In the genomic region with DNA sequence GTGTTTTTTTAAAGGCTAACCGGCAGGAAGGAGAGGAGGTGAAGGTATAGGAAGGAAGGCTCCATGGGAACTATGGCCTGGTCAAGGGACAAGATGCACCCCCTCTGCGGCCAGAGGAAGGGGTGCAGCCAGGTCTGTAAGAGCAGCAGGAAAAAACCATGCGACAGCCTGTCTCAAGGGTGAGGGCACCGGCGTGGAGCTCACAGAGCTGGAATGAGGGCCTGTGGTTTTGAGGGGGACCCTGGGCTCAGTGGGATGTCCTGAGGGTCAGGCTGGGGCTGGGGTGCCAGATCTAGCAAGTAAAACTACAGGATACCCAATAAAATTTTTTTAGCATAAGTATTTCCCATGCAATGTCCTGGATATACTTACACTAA, we compare ENCODE assay signal across 8 cellular contexts. TPM values are rescaled to one million over a fixed set of nuclear protein-coding genes. Genes with fewer than 3 reads are reported as not detected.
DNase-seq lines count a peak whose midpoint lies in the region; ATAC-seq, FAIRE-seq and TF ChIP-seq lines count a peak whose summit lies in the region.

No MANE protein-coding gene starts in this region.

- H2AFZ ChIP-seq in OCI-LY7 (ENCODE audit: low read length) (peak overlapping the region; percentile 86), H1 (ENCODE audit: low read length) (no peak overlapping the region)

- H3K79me2 ChIP-seq in OCI-LY7 (ENCODE audit: insufficient read depth, low read depth, low read length) (peaks cover 12% of the 10 kb centered on the region; the same call in 1 of the 2 replicates), H1 (ENCODE audit: control insufficient read depth in 1 of 2, insufficient read depth in 2 of 2, low read length in 2 of 2) (peaks cover 0 to 7% of the 10 kb centered on the region in 2 experiments; a peak in 1 of 4 replicates)

- H3K27ac Mint-ChIP-seq in CD4-positive, alpha-beta T cell: peak overlapping the region; percentile 62

- no peak overlapping the region for H3K14ac ChIP-seq in H1 (ENCODE audit: insufficient read length)

- CTCF ChIA-PET in CD4-positive, alpha-beta T cell (lab: Charles Lee): interaction anchor here (1.1 kb wide), 2 partner anchors 10 to 64 kb away, joined by 3 read pairs; no protein-coding TSS in a partner anchor
- CTCF ChIA-PET in OCI-LY7 (lab: Charles Lee; ENCODE audit: unreplicated experiment): no interaction called here
- CTCF ChIA-PET in H1 (lab: Charles Lee; ENCODE audit: partially characterized antibody): interaction anchor here (0.8 to 2.7 kb wide), 2 partner anchors 10 to 49 kb away, joined by 3 to 23 read pairs; no protein-coding TSS in a partner anchor

- no peaks in the 10 kb centered on the region for H3K27me3 ChIP-seq in CD4-positive, alpha-beta T cell (ENCODE audit: control insufficient read depth, insufficient read depth, low read length)
- peaks cover 0 to 2% (median 0%) of the 10 kb centered on the region in 4 experiments; a peak in 3 of 7 replicates for H3K27me3 ChIP-seq in H1 (replicated peaks in 1 of 4; ENCODE audit: control insufficient read depth in 3 of 4, extremely low read depth in 1 of 4, insufficient read depth in 3 of 4, low read length in 3 of 4)
- H3K27me3 ChIP-seq in neutrophil: peaks cover 23% of the 10 kb centered on the region

- peak overlapping the region; percentile 94 for H3K27ac ChIP-seq in CD4-positive, alpha-beta T cell (ENCODE audit: low read depth, low read length)
- H3K27ac ChIP-seq in OCI-LY7 (ENCODE audit: low read depth, low read length, poor library complexity, severe bottlenecking): peak overlapping the region; percentile 64
- H3K27ac ChIP-seq in H1 (ENCODE audit: low read depth, low read length): no peak overlapping the region
- H3K27ac ChIP-seq in neutrophil: peak overlapping the region; percentile 88

- DNase-seq in CD4-positive, alpha-beta T cell: no peak
- DNase-seq in OCI-LY7 (ENCODE audit: low spot score) (no peak), H1 (ENCODE audit: low read depth in 1 of 2, low spot score in 2 of 2) (no peak), NCI-H2081 treated with DMSO at 0.1 percent for 48 hours (lab: John Stamatoyannopoulos, UW) (no peak), NCI-H1105 (lab: John Stamatoyannopoulos, UW) (no peak), NCI-H128 (lab: John Stamatoyannopoulos, UW; ENCODE audit: unreplicated experiment) (no peak), iPS-NIHi11 (ENCODE audit: low spot score) (no peak)

- intact Hi-C loops in CD4-positive, alpha-beta T cell (cut with DNase I, micrococcal nuclease): loop anchor here (1.0 to 5.0 kb wide), 6 partner anchors 19 to 157 kb away; partner anchors contain the start of genes E4F1 (in 2 of the 2), ECI1 (in 2 of the 2), NTHL1 (in 1 of the 2) and RNPS1 (in 1 of the 2)
- intact Hi-C loops in OCI-LY7 (cut with micrococcal nuclease; ENCODE audit: unreplicated experiment): loop anchor here (1.0 kb wide), 1 partner anchor 19 kb away; the partner anchor contains the start of gene E4F1

- peak overlapping the region; percentile 84 for H4K8ac ChIP-seq in H1 (ENCODE audit: extremely low read depth, insufficient read depth, low read length)

- peaks cover 13% of the 10 kb centered on the region for H3K36me3 Mint-ChIP-seq in CD4-positive, alpha-beta T cell (ENCODE audit: low read depth)

- H3K9ac ChIP-seq in H1 (replicated peaks in 1 of 4; ENCODE audit: extremely low read depth in 1 of 4, low read depth in 3 of 4, low read length in 3 of 4): no peak overlapping the region

- H3K27me3 Mint-ChIP-seq in CD4-positive, alpha-beta T cell: no peaks in the 10 kb centered on the region

- peak overlapping the region; percentile 79 for H3K4me3 ChIP-seq in OCI-LY7 (ENCODE audit: low read depth, low read length, poor library complexity, severe bottlenecking)
- H3K4me3 ChIP-seq in H1 (ENCODE audit: extremely low read depth in 1 of 4, insufficient read depth in 2 of 4, low read depth in 3 of 4, low read length in 4 of 4): peak overlapping the region; percentile 78 to 97 (median 92)
- peak overlapping the region; percentile 95 to 100 for H3K4me3 ChIP-seq in neutrophil (ENCODE audit: low read depth in 1 of 2, low read length in 1 of 2)

- peaks cover 6% of the 10 kb centered on the region for H3K79me1 ChIP-seq in H1 (ENCODE audit: low read depth, low read length)

- WGBS in H1 (ENCODE audit: extremely low coverage in 1 of 2, insufficient coverage in 1 of 2, insufficient read length in 1 of 2, insufficient replicate concordance in 2 of 2, low coverage in 1 of 2, low lambda C conversion rate in 2 of 2, missing lambda C conversion rate in 1 of 2), 2 experiments: 73 to 100% methylated on average over 1 to 5 of the region's 5 CpGs

- H2BK12ac ChIP-seq in H1 (ENCODE audit: low read depth, low read length): no peak overlapping the region

- no peak for TF ChIP-seq RAD21 in H1 (IDR thresholded peaks at IDR 0.05 in 1 of 2, conservative IDR thresholded peaks at IDR 0.05 in 1 of 2; ENCODE audit: low read depth in 2 of 2, low read length in 2 of 2)

- H3K23me2 ChIP-seq in H1 (ENCODE audit: low read depth, low read length): peaks cover 11% of the 10 kb centered on the region; the same call in 1 of the 2 replicates

- peak overlapping the region; percentile 86 for H3K4me3 Mint-ChIP-seq in CD4-positive, alpha-beta T cell

- no peaks in the 10 kb centered on the region for H3K9me3 Mint-ChIP-seq in CD4-positive, alpha-beta T cell

- H3K9me3 ChIP-seq in CD4-positive, alpha-beta T cell (ENCODE audit: control insufficient read depth, low read length): no peaks in the 10 kb centered on the region
- H3K9me3 ChIP-seq in OCI-LY7 (ENCODE audit: low read length) (no peaks in the 10 kb centered on the region), H1 (ENCODE audit: insufficient read depth in 2 of 2, low read depth in 1 of 2, low read length in 1 of 2) (no peaks in the 10 kb centered on the region), neutrophil (no peaks in the 10 kb centered on the region)

- H4K5ac ChIP-seq in H1 (ENCODE audit: insufficient read length, low read depth, low read length): no peak overlapping the region

- BruUV-seq in OCI-LY7 (replicated peaks; lab: Mats Ljungman, UMichigan): TSS peak; percentile 58

- H3K4ac ChIP-seq in H1 (replicated peaks; ENCODE audit: insufficient read length, low read depth, low read length): no peak overlapping the region

- H2BK15ac ChIP-seq in H1 (ENCODE audit: low read length): no peak overlapping the region

- H2AK5ac ChIP-seq in H1 (ENCODE audit: low read depth, low read length): no peak overlapping the region

- no peak overlapping the region for H2BK120ac ChIP-seq in H1 (replicated peaks; ENCODE audit: low read depth, low read length)

- H3K56ac ChIP-seq in H1 (replicated peaks; ENCODE audit: insufficient read length, low read depth, low read length): no peak overlapping the region

- TF ChIP-seq POLR2A in H1 (IDR thresholded peaks at IDR 0.05; ENCODE audit: control extremely low read depth in 1 of 2, low read depth in 2 of 2, low read length in 2 of 2): no peak

- H2BK5ac ChIP-seq in H1 (ENCODE audit: low read depth, low read length): no peak overlapping the region; the same call in none of the 2 replicates

- H2BK20ac ChIP-seq in H1 (ENCODE audit: low read length): no peak overlapping the region

- H3K4me1 Mint-ChIP-seq in CD4-positive, alpha-beta T cell (ENCODE audit: low read depth): peaks cover 13% of the 10 kb centered on the region

- H3K4me1 ChIP-seq in OCI-LY7 (ENCODE audit: insufficient read depth, low read length, poor library complexity, severe bottlenecking) (peaks cover 13% of the 10 kb centered on the region), H1 (replicated peaks in 1 of 4; ENCODE audit: control insufficient read depth in 3 of 4, insufficient read depth in 4 of 4, low read length in 3 of 4) (peaks cover 0 to 10% (median 7%) of the 10 kb centered on the region in 4 experiments; a peak in 6 of 7 replicates), neutrophil (ENCODE audit: control insufficient read depth in 1 of 2, insufficient read depth in 1 of 2, low read depth in 1 of 2, low read length in 1 of 2) (peaks cover 25 to 27% of the 10 kb centered on the region in 2 experiments)

- no peaks in the 10 kb centered on the region for H4K20me1 ChIP-seq in OCI-LY7 (ENCODE audit: insufficient read depth, low read length)
- peaks cover 0 to 6% of the 10 kb centered on the region in 2 experiments for H4K20me1 ChIP-seq in H1 (replicated peaks in 1 of 2; ENCODE audit: control insufficient read depth in 1 of 2, insufficient read depth in 2 of 2, low read length in 2 of 2)

- no peak overlapping the region for H4K91ac ChIP-seq in H1 (replicated peaks; ENCODE audit: insufficient read length, low read length)

- TF ChIP-seq CTCF in CD4-positive, alpha-beta T cell (IDR thresholded peaks at IDR 0.05): no peak
- TF ChIP-seq CTCF in OCI-LY7 (conservative IDR thresholded peaks at IDR 0.05; ENCODE audit: low read length) (no peak), H1 (IDR thresholded peaks at IDR 0.05; ENCODE audit: control extremely low read depth in 1 of 3, insufficient read depth in 1 of 3, low read depth in 1 of 3, low read length in 3 of 3) (no peak), neutrophil (IDR thresholded peaks at IDR 0.05) (no peak)

- no peak for ATAC-seq in CD4-positive, alpha-beta T cell (ENCODE audit: poor library complexity)

- TF ChIP-seq EP300 in H1 (IDR thresholded peaks at IDR 0.05; ENCODE audit: borderline replicate concordance in 1 of 2, low read depth in 2 of 2, low read length in 2 of 2): no peak

- no peak overlapping the region for H3K23ac ChIP-seq in H1 (ENCODE audit: insufficient read length)

- H3K36me3 ChIP-seq in OCI-LY7 (ENCODE audit: insufficient read depth, low read length) (peaks cover 31% of the 10 kb centered on the region), H1 (ENCODE audit: control insufficient read depth in 2 of 4, insufficient read depth in 4 of 4, low read length in 3 of 4) (peaks cover 4 to 29% (median 12%) of the 10 kb centered on the region in 4 experiments; a peak in 6 of 8 replicates), neutrophil (peaks cover 18% of the 10 kb centered on the region)

- H3K4me2 ChIP-seq in OCI-LY7 (ENCODE audit: low read length) (peak overlapping the region; percentile 95), H1 (ENCODE audit: insufficient read depth in 1 of 2, low read depth in 2 of 2, low read length in 2 of 2) (peak overlapping the region; percentile 87 to 91)

- no peak for FAIRE-seq in H1 (lab: Jason Lieb, UNC)

- no peak overlapping the region for H3K18ac ChIP-seq in H1 (ENCODE audit: extremely low read depth, low read length)

- POLR2A ChIA-PET in CD4-positive, alpha-beta T cell (lab: Charles Lee): interaction anchor here (0.6 to 4.8 kb wide), 5 partner anchors 10 to 240 kb away, joined by 3 to 47 read pairs (median 5); partner anchors contain the start of genes PGP, RNPS1, RPS2 and TRAF7
- POLR2A ChIA-PET in OCI-LY7 (lab: Charles Lee): interaction anchor here (0.9 to 1.1 kb wide), 2 partner anchors 10 to 48 kb away, joined by 3 to 5 read pairs; partner anchors contain the start of gene PGP
- POLR2A ChIA-PET in H1 (lab: Charles Lee; ENCODE audit: partially characterized antibody): interaction anchor here (0.6 to 15.1 kb wide), 12 partner anchors 9 to 297 kb away, joined by 3 to 156 read pairs (median 4); partner anchors contain the start of genes CASKIN1, DNASE1L2, E4F1 and ECI1

- H3K9me2 ChIP-seq in OCI-LY7 (ENCODE audit: insufficient read depth, low read length): no peaks in the 10 kb centered on the region

RNA-seq across cellular contexts. Expression of gene MLST8, which starts 0.5 kb away (rescaled TPM):
- total RNA-seq in CD4-positive, alpha-beta T cell: 10 to 100 TPM; 22.9 to 26.4 TPM
- 57.1 and 65.4 TPM in 2 replicates for total RNA-seq in OCI-LY7 (2014; rRNA removed; shearing (Covaris generic))
- 68.6 and 71.3 TPM in 2 replicates for total RNA-seq in OCI-LY7 (2022)
- 67.6 and 69.6 TPM in 2 replicates for total RNA-seq in H1 (2021; fragmentation: NEBNext Ultra II Directional; extraction: Animal tissue kit (Norgen Biotek cat#: 25700))
- 321 and 440 TPM in 2 replicates for polyA plus RNA-seq in H1 (2011; rRNA removed)
- polyA plus RNA-seq in H1 (2011; cell fraction: cytosol; rRNA removed): 218 TPM
- 354 TPM for polyA plus RNA-seq in H1 (2011; cell fraction: nucleus; rRNA removed)
- polyA plus RNA-seq in H1 (2012, experiment 1 of 2): 47.7 to 104 TPM (median 94.8 TPM) in 4 replicates
- polyA plus RNA-seq in H1 (2012, experiment 2 of 2): 87.2 TPM
- 57.1 TPM for polyA plus RNA-seq in H1 (2013, experiment 1 of 2)
- polyA plus RNA-seq in H1 (2013, experiment 2 of 2): 56.1 TPM
- 88.3 and 98.1 TPM in 2 replicates for polyA minus RNA-seq in H1 (2011; rRNA and poly(A)+ RNA removed)
- 67.9 TPM for polyA minus RNA-seq in H1 (2011; cell fraction: cytosol; rRNA and poly(A)+ RNA removed)
- polyA minus RNA-seq in H1 (2011; cell fraction: nucleus; rRNA and poly(A)+ RNA removed): 111 TPM

RNA-seq across cellular contexts. Expression of gene BRICD5, which starts 5.9 kb away (rescaled TPM):
- 1 to 10 TPM; 4.2 to 5.0 TPM for total RNA-seq in CD4-positive, alpha-beta T cell
- 15.8 and 30.4 TPM in 2 replicates for total RNA-seq in OCI-LY7 (2014; rRNA removed; shearing (Covaris generic))
- 31.7 and 36.6 TPM in 2 replicates for total RNA-seq in OCI-LY7 (2022)
- total RNA-seq in H1 (2021; fragmentation: NEBNext Ultra II Directional; extraction: Animal tissue kit (Norgen Biotek cat#: 25700)): 6.1 and 8.5 TPM in 2 replicates
- polyA plus RNA-seq in H1 (2011; rRNA removed): 8.6 and 14.2 TPM in 2 replicates
- polyA plus RNA-seq in H1 (2011; cell fraction: cytosol; rRNA removed): 9.8 TPM
- 97.1 TPM for polyA plus RNA-seq in H1 (2011; cell fraction: nucleus; rRNA removed)
- polyA plus RNA-seq in H1 (2012, experiment 1 of 2): 6.1 to 13.0 TPM (median 8.1 TPM) in 4 replicates
- polyA plus RNA-seq in H1 (2012, experiment 2 of 2): 12.6 TPM
- 4.7 TPM for polyA plus RNA-seq in H1 (2013, experiment 1 of 2)
- 3.5 TPM for polyA plus RNA-seq in H1 (2013, experiment 2 of 2)
- polyA minus RNA-seq in H1 (2011; rRNA and poly(A)+ RNA removed): 1.00 and 1.0 TPM in 2 replicates
- polyA minus RNA-seq in H1 (2011; cell fraction: cytosol; rRNA and poly(A)+ RNA removed): 3.2 TPM
- polyA minus RNA-seq in H1 (2011; cell fraction: nucleus; rRNA and poly(A)+ RNA removed): 9.2 TPM

RNA-seq across cellular contexts. Expression of gene CASKIN1, which starts 8.3 kb away (rescaled TPM):
- total RNA-seq in CD4-positive, alpha-beta T cell: under 1 TPM in 1 of 2 experiments, not detected in 1; 0.06 TPM
- 0.09 TPM in 1 of 2 replicates, not detected in the other for total RNA-seq in OCI-LY7 (2014; rRNA removed; shearing (Covaris generic))
- total RNA-seq in OCI-LY7 (2022): 0.06 and 0.13 TPM in 2 replicates
- total RNA-seq in H1 (2021; fragmentation: NEBNext Ultra II Directional; extraction: Animal tissue kit (Norgen Biotek cat#: 25700)): 6.4 and 6.5 TPM in 2 replicates
- polyA plus RNA-seq in H1 (2011; rRNA removed): 1.2 and 2.7 TPM in 2 replicates
- polyA plus RNA-seq in H1 (2011; cell fraction: cytosol; rRNA removed): 2.0 TPM
- 9.8 TPM for polyA plus RNA-seq in H1 (2011; cell fraction: nucleus; rRNA removed)
- 2.7 to 3.7 TPM (median 3.2 TPM) in 4 replicates for polyA plus RNA-seq in H1 (2012, experiment 1 of 2)
- polyA plus RNA-seq in H1 (2012, experiment 2 of 2): 2.8 TPM
- 2.0 TPM for polyA plus RNA-seq in H1 (2013, experiment 1 of 2)
- polyA plus RNA-seq in H1 (2013, experiment 2 of 2): 1.9 TPM
- 0.93 and 1.9 TPM in 2 replicates for polyA minus RNA-seq in H1 (2011; rRNA and poly(A)+ RNA removed)
- 4.5 TPM for polyA minus RNA-seq in H1 (2011; cell fraction: cytosol; rRNA and poly(A)+ RNA removed)
- 4.4 TPM for polyA minus RNA-seq in H1 (2011; cell fraction: nucleus; rRNA and poly(A)+ RNA removed)

RNA-seq across cellular contexts. Expression of gene PGP, which starts 9.9 kb away (rescaled TPM):
- 1 to 10 TPM; 8.1 to 8.5 TPM for total RNA-seq in CD4-positive, alpha-beta T cell
- 44.2 TPM in 2 replicates for total RNA-seq in OCI-LY7 (2014; rRNA removed; shearing (Covaris generic))
- total RNA-seq in OCI-LY7 (2022): 37.0 and 37.9 TPM in 2 replicates
- 30.9 and 32.6 TPM in 2 replicates for total RNA-seq in H1 (2021; fragmentation: NEBNext Ultra II Directional; extraction: Animal tissue kit (Norgen Biotek cat#: 25700))
- 55.9 and 63.9 TPM in 2 replicates for polyA plus RNA-seq in H1 (2011; rRNA removed)
- 44.0 TPM for polyA plus RNA-seq in H1 (2011; cell fraction: cytosol; rRNA removed)
- 81.1 TPM for polyA plus RNA-seq in H1 (2011; cell fraction: nucleus; rRNA removed)
- polyA plus RNA-seq in H1 (2012, experiment 1 of 2): 20.8 to 40.2 TPM (median 35.0 TPM) in 4 replicates
- polyA plus RNA-seq in H1 (2012, experiment 2 of 2): 26.7 TPM
- polyA plus RNA-seq in H1 (2013, experiment 1 of 2): 54.8 TPM
- polyA plus RNA-seq in H1 (2013, experiment 2 of 2): 48.7 TPM
- 9.5 and 10.9 TPM in 2 replicates for polyA minus RNA-seq in H1 (2011; rRNA and poly(A)+ RNA removed)
- polyA minus RNA-seq in H1 (2011; cell fraction: cytosol; rRNA and poly(A)+ RNA removed): 18.8 TPM
- polyA minus RNA-seq in H1 (2011; cell fraction: nucleus; rRNA and poly(A)+ RNA removed): 28.7 TPM

RNA-seq across cellular contexts. Expression of gene E4F1, which starts 18.7 kb away (rescaled TPM):
- total RNA-seq in CD4-positive, alpha-beta T cell: 10 to 100 TPM; 31.8 to 33.8 TPM
- total RNA-seq in OCI-LY7 (2014; rRNA removed; shearing (Covaris generic)): 43.1 and 59.6 TPM in 2 replicates
- total RNA-seq in OCI-LY7 (2022): 35.3 and 42.3 TPM in 2 replicates
- 21.9 and 22.2 TPM in 2 replicates for total RNA-seq in H1 (2021; fragmentation: NEBNext Ultra II Directional; extraction: Animal tissue kit (Norgen Biotek cat#: 25700))
- 27.0 and 34.2 TPM in 2 replicates for polyA plus RNA-seq in H1 (2011; rRNA removed)
- 31.8 TPM for polyA plus RNA-seq in H1 (2011; cell fraction: cytosol; rRNA removed)
- polyA plus RNA-seq in H1 (2011; cell fraction: nucleus; rRNA removed): 122 TPM
- polyA plus RNA-seq in H1 (2012, experiment 1 of 2): 10.7 to 22.9 TPM (median 21.9 TPM) in 4 replicates
- polyA plus RNA-seq in H1 (2012, experiment 2 of 2): 12.4 TPM
- 15.0 TPM for polyA plus RNA-seq in H1 (2013, experiment 1 of 2)
- 11.6 TPM for polyA plus RNA-seq in H1 (2013, experiment 2 of 2)
- polyA minus RNA-seq in H1 (2011; rRNA and poly(A)+ RNA removed): 7.6 and 10.1 TPM in 2 replicates
- polyA minus RNA-seq in H1 (2011; cell fraction: cytosol; rRNA and poly(A)+ RNA removed): 18.4 TPM
- 24.6 TPM for polyA minus RNA-seq in H1 (2011; cell fraction: nucleus; rRNA and poly(A)+ RNA removed)
